ENCODE assay signal across 1 cellular context in the genomic region with DNA sequence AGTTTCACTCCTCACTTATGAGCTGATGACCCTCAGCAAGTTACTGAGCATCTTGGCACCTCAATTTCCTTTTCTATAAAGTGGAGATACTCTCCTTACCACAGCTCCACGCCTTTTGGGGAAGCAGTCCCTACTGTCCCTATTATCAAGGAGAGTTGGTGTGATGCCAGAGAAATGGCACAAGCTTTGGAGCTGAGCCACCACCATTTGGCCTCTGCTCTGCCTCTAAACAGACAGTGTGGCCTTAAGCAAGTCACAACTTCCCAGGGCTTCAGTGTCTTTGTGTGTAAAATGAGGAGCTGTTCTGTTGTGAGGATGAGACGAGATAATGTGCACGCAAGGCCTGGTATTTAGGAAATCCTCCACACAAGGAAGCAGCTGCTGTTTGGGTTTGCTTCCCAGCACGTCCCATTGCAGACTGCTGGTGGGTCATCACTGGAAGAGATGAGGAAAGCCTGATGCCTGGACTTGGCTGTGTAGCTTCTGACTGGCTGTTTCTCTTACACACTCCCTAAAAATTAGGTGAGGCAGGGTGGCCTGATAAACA.
TF ChIP-seq lines count a peak whose summit lies in the region.

No MANE protein-coding gene starts in this region.

TF ChIP-seq in HepG2, 621 proteins besides CTCF, POLR2A, EP300 and RAD21:
- no peak for TF ChIP-seq HOXA7 (CRISPR knock-in tag; IDR thresholded peaks at IDR 0.05)
- TF ChIP-seq RBM22 (optimal IDR thresholded peaks at IDR 0.05; ENCODE audit: low read length), result peak; percentile 53
- TF ChIP-seq REPIN1 (CRISPR knock-in tag; IDR thresholded peaks at IDR 0.05; ENCODE audit: borderline replicate concordance, low read depth), result no peak
- no peak for TF ChIP-seq GPBP1L1 (CRISPR knock-in tag; IDR thresholded peaks at IDR 0.05)
- TF ChIP-seq NFE2 (CRISPR knock-in tag; IDR thresholded peaks at IDR 0.05), result no peak
- TF ChIP-seq HNRNPL (IDR thresholded peaks at IDR 0.05; ENCODE audit: low read depth, low read length), result no peak
- no peak for TF ChIP-seq TERF1 (CRISPR knock-in tag; IDR thresholded peaks at IDR 0.05)
- no peak for TF ChIP-seq FOXK2 (IDR thresholded peaks at IDR 0.05)
TF ChIP-seq in HepG2: peak in this region for 1.
